In the genomic region with DNA sequence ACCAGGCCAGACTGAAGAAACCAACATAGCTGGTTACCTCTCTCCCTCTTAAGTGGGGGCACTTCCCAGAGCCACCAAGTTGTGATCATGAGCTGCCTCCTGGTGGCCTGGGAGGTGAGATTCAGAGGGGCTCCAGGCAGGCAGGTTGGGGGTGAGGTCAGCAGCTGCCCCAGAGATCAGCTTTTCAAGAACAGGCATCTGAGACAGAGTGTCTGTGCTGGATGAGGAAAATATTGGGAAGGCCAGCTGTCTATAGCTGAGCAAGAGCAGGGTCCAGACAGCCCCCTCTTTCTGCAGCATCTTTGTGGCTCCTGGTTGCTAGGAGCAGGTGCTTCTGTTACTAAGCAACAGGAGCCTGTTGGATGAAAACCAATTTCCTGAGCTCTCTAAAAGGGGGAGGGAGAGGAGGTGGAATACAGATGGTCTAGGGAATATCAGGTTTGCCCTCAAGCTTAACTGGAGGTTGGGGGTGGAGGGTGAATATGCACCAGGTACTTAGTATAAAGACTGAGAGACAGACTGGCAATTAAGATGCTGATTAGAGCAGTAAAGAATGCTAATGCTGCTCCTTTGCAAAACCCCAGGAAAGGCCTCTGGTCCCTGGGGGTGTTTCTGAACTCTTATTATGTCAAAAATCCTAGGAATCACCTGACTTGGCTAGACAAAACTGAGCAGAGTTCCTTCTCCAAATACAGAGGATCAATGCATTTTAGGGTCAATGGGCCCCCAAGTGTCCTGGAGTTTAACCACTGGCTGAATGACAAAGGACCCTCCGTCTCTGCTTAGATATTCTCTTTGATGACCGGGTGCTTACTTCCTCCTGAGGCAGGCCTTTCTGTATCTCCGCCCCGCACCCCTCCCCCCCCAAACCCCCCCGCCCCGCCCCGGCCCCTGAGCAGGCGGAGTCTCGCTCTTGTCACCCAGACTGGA, we compare ENCODE assay signal across 16 cellular contexts. TPM values are rescaled to one million over a fixed set of nuclear protein-coding genes. Genes with fewer than 3 reads are reported as not detected.
DNase-seq lines count a peak whose midpoint lies in the region; ATAC-seq, FAIRE-seq and TF ChIP-seq lines count a peak whose summit lies in the region.
"Had no signal": no experiment of that assay in that cellular context is flagged by ENCODE, and none has a peak within 500 bp of the region (broad histone marks: within the 10 kb centered on the region; RNA-seq: fewer than 3 reads in every experiment).

No MANE protein-coding gene starts in this region.

- no peak for FAIRE-seq in GM12878 (lab: Jason Lieb, UNC)
- FAIRE-seq: G401.6 had no signal

- H2BK120ac ChIP-seq in neuronal stem cell (ENCODE audit: low read depth, low read length), result no peak overlapping the region

- TF ChIP-seq RAD21 in GM12878 (IDR thresholded peaks at IDR 0.05; ENCODE audit: insufficient read depth, low read depth, low read length), result no peak

- no peak overlapping the region for H2BK12ac ChIP-seq in neuronal stem cell (ENCODE audit: low read length)

- no peaks in the 10 kb centered on the region for H3K36me3 ChIP-seq in GM12878 (ENCODE audit: control insufficient read depth in 2 of 2, insufficient read depth in 2 of 2, low read length in 1 of 2)
- H3K36me3 ChIP-seq in neuronal stem cell (replicated peaks in 1 of 2; ENCODE audit: control insufficient read depth in 2 of 2, insufficient read depth in 2 of 2, low read length in 2 of 2), result no peaks in the 10 kb centered on the region
- H3K36me3 ChIP-seq in gastrocnemius medialis, result no peaks in the 10 kb centered on the region
- H3K36me3 ChIP-seq: suprapubic skin had no signal

- BruUV-seq in GM12878 (replicated peaks; lab: Mats Ljungman, UMichigan), result no TSS peak

- no peaks in the 10 kb centered on the region; a peak in 1 of 4 replicates for H3K27me3 ChIP-seq in GM12878 (replicated peaks in 1 of 2; ENCODE audit: control insufficient read depth in 2 of 2, insufficient read depth in 2 of 2, low read length in 1 of 2)
- peaks cover 0 to 5% (median 0%) of the 10 kb centered on the region in 3 experiments for H3K27me3 ChIP-seq in neuronal stem cell (ENCODE audit: control insufficient read depth in 3 of 3, insufficient read depth in 3 of 3, low read depth in 1 of 3, low read length in 3 of 3)
- H3K27me3 ChIP-seq in gastrocnemius medialis, result no peaks in the 10 kb centered on the region
- H3K27me3 ChIP-seq: suprapubic skin had no signal

- H3K36me3 Mint-ChIP-seq in activated naive CD8-positive, alpha-beta T cell treated with anti-CD3 and anti-CD28 coated beads for 36 hours, result no peaks in the 10 kb centered on the region

- H3K79me2 ChIP-seq in GM12878 (ENCODE audit: control insufficient read depth, insufficient read depth, low read length), result no peaks in the 10 kb centered on the region

- no peak overlapping the region for H3K4me3 Mint-ChIP-seq in activated naive CD8-positive, alpha-beta T cell treated with anti-CD3 and anti-CD28 coated beads for 36 hours
- H3K4me3 Mint-ChIP-seq: T-helper 1 cell treated with Interleukin-12 subunit alpha and Interleukin-12 subunit beta and Interleukin-4 antibody, amounts not matched to agents 30 μg/mL and 1 μg/mL, for 36 hours had no signal

- H3K4me3 ChIP-seq in GM12878 (no peak overlapping the region), neuronal stem cell (ENCODE audit: low read length in 2 of 2) (no peak overlapping the region), gastrocnemius medialis (no peak overlapping the region)
- H3K4me3 ChIP-seq: dorsolateral prefrontal cortex, suprapubic skin had no signal

- H3K9me3 Mint-ChIP-seq in activated naive CD8-positive, alpha-beta T cell treated with anti-CD3 and anti-CD28 coated beads for 36 hours, result no peaks in the 10 kb centered on the region
- H3K9me3 Mint-ChIP-seq: T-helper 1 cell treated with Interleukin-12 subunit alpha and Interleukin-12 subunit beta and Interleukin-4 antibody, amounts not matched to agents 30 μg/mL and 1 μg/mL, for 36 hours had no signal

- CTCF ChIA-PET in GM12878 (lab: Yijun Ruan, JAX), result interaction anchor here (1.0 kb wide), 1 partner anchor 19 kb away, joined by 4 read pairs; no protein-coding TSS in a partner anchor

- H2BK5ac ChIP-seq in neuronal stem cell (ENCODE audit: low read length), result no peak overlapping the region

- WGBS in GM12878 (ENCODE audit: insufficient coverage, insufficient replicate concordance, low lambda C conversion rate, missing lambda C conversion rate), result 3% methylated on average over 6 of the region's 9 CpGs
- no CpG with 5 or more reads among the region's 9 CpGs for WGBS in neuronal stem cell (ENCODE audit: extremely low coverage in 2 of 2, insufficient read length in 2 of 2, insufficient replicate concordance in 1 of 2), 2 donors

- H4K20me1 ChIP-seq in GM12878 (ENCODE audit: control insufficient read depth, insufficient read depth), result no peaks in the 10 kb centered on the region

- no peak overlapping the region for H2AK5ac ChIP-seq in neuronal stem cell (ENCODE audit: low read depth, low read length)

- H3K4me1 ChIP-seq in GM12878 (ENCODE audit: control insufficient read depth, insufficient read depth, low read length), result no peaks in the 10 kb centered on the region
- peaks cover 0 to 14% of the 10 kb centered on the region in 2 donors for H3K4me1 ChIP-seq in neuronal stem cell (ENCODE audit: control insufficient read depth in 2 of 2, insufficient read depth in 1 of 2, low read depth in 1 of 2, low read length in 2 of 2)
- H3K4me1 ChIP-seq in gastrocnemius medialis, result no peaks in the 10 kb centered on the region
- H3K4me1 ChIP-seq: suprapubic skin had no signal

- TF ChIP-seq EP300 in GM12878 (IDR thresholded peaks at IDR 0.05; ENCODE audit: borderline replicate concordance in 1 of 2, control insufficient read depth in 1 of 2, low read depth in 2 of 2, low read length in 2 of 2), result no peak

- intact Hi-C loops in GM12878 (cut with micrococcal nuclease; ENCODE audit: unreplicated experiment), result no loop called here
- intact Hi-C loops in gastrocnemius medialis (cut with DNase I; ENCODE audit: low total_unique reads), result no loop called here

- POLR2A ChIA-PET in GM12878 (lab: Charles Lee), result interaction anchor here (0.6 kb wide), 1 partner anchor 220 kb away, joined by 5 read pairs; no protein-coding TSS in a partner anchor

- TF ChIP-seq CTCF in GM12878 (IDR thresholded peaks at IDR 0.05 in 2 of 3, conservative IDR thresholded peaks at IDR 0.05 in 1 of 3; ENCODE audit: control insufficient read depth in 2 of 3, extremely low read depth in 1 of 3, insufficient read depth in 1 of 3, low read depth in 3 of 3, low read length in 3 of 3) (no peak), gastrocnemius medialis (IDR thresholded peaks at IDR 0.05 in 4 of 5, conservative IDR thresholded peaks at IDR 0.05 in 1 of 5) (no peak)

- in situ Hi-C loops in GM12878 (cut with MboI), result no loop called here
- in situ Hi-C loops in gastrocnemius medialis (cut with MboI; ENCODE audit: low sequenced_read_pairs in 4 of 4), result no loop called here

- RAD21 ChIA-PET in GM12878 (lab: Charles Lee; ENCODE audit: unreplicated experiment), result interaction anchor here (1.4 kb wide), 1 partner anchor 76 kb away, joined by 3 read pairs; no protein-coding TSS in a partner anchor

- H3K27ac Mint-ChIP-seq in activated naive CD8-positive, alpha-beta T cell treated with anti-CD3 and anti-CD28 coated beads for 36 hours, result no peak overlapping the region
- H3K27ac Mint-ChIP-seq: T-helper 1 cell treated with Interleukin-12 subunit alpha and Interleukin-12 subunit beta and Interleukin-4 antibody, amounts not matched to agents 30 μg/mL and 1 μg/mL, for 36 hours had no signal

- DNase-seq in NCI-H345 (lab: John Stamatoyannopoulos, UW) (peak; percentile 25), NCI-H345 treated with DMSO at 0.1 percent for 48 hours (lab: John Stamatoyannopoulos, UW; ENCODE audit: unreplicated experiment) (no peak), NCI-H1105 treated with DMSO at 0.1 percent for 48 hours (lab: John Stamatoyannopoulos, UW) (peak; percentile 88), GM12878 (ENCODE audit: low read depth, low spot score) (no peak), neuronal stem cell (ENCODE audit: low spot score) (no peak), gastrocnemius medialis (no peak)
- DNase-seq in activated naive CD8-positive, alpha-beta T cell treated with anti-CD3 and anti-CD28 coated beads for 36 hours, result no peak
- no peak for DNase-seq in activated CD4-positive, CD25-positive, alpha-beta regulatory T cell treated with anti-CD3 and anti-CD28 coated beads, Interleukin-2, amount 50 U/mL, for 72 hours
- DNase-seq: dorsolateral prefrontal cortex, midbrain, NCI-H526 treated with DMSO at 0.1 percent for 48 hours had no signal

- SMC1A ChIA-PET in GM12878 (lab: Charles Lee; ENCODE audit: uncharacterized antibody, unreplicated experiment), result interaction anchor here (0.6 to 1.2 kb wide), 2 partner anchors 9 to 93 kb away, joined by 3 read pairs; no protein-coding TSS in a partner anchor

- TF ChIP-seq POLR2A in GM12878 (IDR thresholded peaks at IDR 0.05; ENCODE audit: low read depth, low read length) (no peak), gastrocnemius medialis (IDR thresholded peaks at IDR 0.05) (no peak)

- no peak overlapping the region for H4K91ac ChIP-seq in neuronal stem cell (ENCODE audit: low read depth, low read length, poor library complexity)

- H3K27ac ChIP-seq in GM12878 (ENCODE audit: control insufficient read depth, insufficient read depth), result no peak overlapping the region
- no peak overlapping the region for H3K27ac ChIP-seq in neuronal stem cell (replicated peaks; ENCODE audit: low read length)
- no peak overlapping the region for H3K27ac ChIP-seq in gastrocnemius medialis
- H3K27ac ChIP-seq: dorsolateral prefrontal cortex, suprapubic skin had no signal

- no peaks in the 10 kb centered on the region for H3K4me1 Mint-ChIP-seq in activated naive CD8-positive, alpha-beta T cell treated with anti-CD3 and anti-CD28 coated beads for 36 hours

- no peak overlapping the region for H2BK15ac ChIP-seq in neuronal stem cell (ENCODE audit: low read length)

- H3K18ac ChIP-seq in neuronal stem cell (ENCODE audit: low read length), result no peak overlapping the region

- no peak overlapping the region for H3K4ac ChIP-seq in neuronal stem cell (ENCODE audit: low read length)

- H3K4me2 ChIP-seq in GM12878 (ENCODE audit: control insufficient read depth, insufficient read depth) (no peak overlapping the region), neuronal stem cell (ENCODE audit: insufficient read depth, low read length, poor library complexity, severe bottlenecking) (no peak overlapping the region)

- H3K9me3 ChIP-seq in GM12878 (replicated peaks; ENCODE audit: control insufficient read depth, insufficient read depth, low read length) (no peaks in the 10 kb centered on the region), neuronal stem cell (replicated peaks in 1 of 2; ENCODE audit: control insufficient read depth in 2 of 2, insufficient read depth in 1 of 2, low read depth in 1 of 2, low read length in 2 of 2) (no peaks in the 10 kb centered on the region), gastrocnemius medialis (no peaks in the 10 kb centered on the region)
- H3K9me3 ChIP-seq: suprapubic skin had no signal

- H4K8ac ChIP-seq in neuronal stem cell (ENCODE audit: low read depth, low read length), result no peak overlapping the region

- no peak overlapping the region for H2AFZ ChIP-seq in GM12878 (ENCODE audit: control insufficient read depth, low read depth, low read length)
- peak overlapping the region; percentile 61 for H2AFZ ChIP-seq in neuronal stem cell (ENCODE audit: low read length)

- H3K9ac ChIP-seq in GM12878 (ENCODE audit: control insufficient read depth, insufficient read depth, low read length), result no peak overlapping the region
- no peak overlapping the region for H3K9ac ChIP-seq in neuronal stem cell (ENCODE audit: low read depth, low read length, poor library complexity)

- H3K23ac ChIP-seq in neuronal stem cell (ENCODE audit: low read depth, low read length, poor library complexity), result no peak overlapping the region

- no peaks in the 10 kb centered on the region for H3K27me3 Mint-ChIP-seq in activated naive CD8-positive, alpha-beta T cell treated with anti-CD3 and anti-CD28 coated beads for 36 hours

- H3K14ac ChIP-seq in neuronal stem cell (ENCODE audit: low read length), result no peak overlapping the region

- ATAC-seq in GM12878 (peak; percentile 41), gastrocnemius medialis (no peak)

- no peaks in the 10 kb centered on the region for H3K79me1 ChIP-seq in neuronal stem cell (ENCODE audit: low read depth, low read length)

RNA-seq across cellular contexts. Expression of a gene that starts 21.4 kb away (rescaled TPM):
- total RNA-seq in GM12878 (2013; cell fraction: nucleolus; rRNA removed), result not detected in 2 replicates
- total RNA-seq in GM12878 (2014; rRNA removed), result not detected in 2 replicates
- total RNA-seq in GM12878 (2014; rRNA removed; fragmentation: Illumina TruSeq; extraction: Trizol), result not detected in 2 replicates
- not detected in 2 replicates for total RNA-seq in GM12878 (2021)
- not detected for polyA plus RNA-seq in GM12878 (2011; ENCODE audit: low read depth)
- polyA plus RNA-seq in GM12878 (2011; rRNA removed), result not detected in 2 replicates
- polyA plus RNA-seq in GM12878 (2011; cell fraction: cytosol; rRNA removed), result not detected in 2 replicates
- not detected in 2 replicates for polyA plus RNA-seq in GM12878 (2011; cell fraction: nucleus; rRNA removed)
- not detected in 2 replicates for polyA plus RNA-seq in GM12878 (2012)
- not detected in 2 replicates for polyA plus RNA-seq in GM12878 (2014; fragmentation: Illumina TruSeq; extraction: Trizol)
- polyA plus RNA-seq in GM12878 (2014; fragmentation: Nextera tagmentation; extraction: Ambion mirVana), result not detected
- polyA plus RNA-seq in GM12878 (2014; rRNA removed), result not detected in 2 replicates
- polyA plus RNA-seq in GM12878 (2016; fragmentation: Nextera tagmentation; extraction: Ambion mirVana), result not detected
- not detected in 2 replicates for polyA minus RNA-seq in GM12878 (2011; rRNA and poly(A)+ RNA removed)
- not detected in 2 replicates for polyA minus RNA-seq in GM12878 (2011; cell fraction: cytosol; rRNA and poly(A)+ RNA removed)
- not detected in 2 replicates for polyA minus RNA-seq in GM12878 (2011; cell fraction: nucleus; rRNA and poly(A)+ RNA removed)
- polyA plus RNA-seq in neuronal stem cell (2013, experiment 1 of 2), result not detected
- polyA plus RNA-seq in neuronal stem cell (2013, experiment 2 of 2), result not detected
- not detected for total RNA-seq in activated naive CD8-positive, alpha-beta T cell treated with anti-CD3 and anti-CD28 coated beads for 36 hours
- total RNA-seq in gastrocnemius medialis, result not detected
- total RNA-seq: dorsolateral prefrontal cortex, glomerular endothelial cell, renal cortical epithelial cell, suprapubic skin had no signal

Comparison
In these comparisons a context has a peak if more than half of its experiments do, and no peak if none do; other contexts are left out.
1. DNase-seq: peak in NCI-H345 (single experiment) and NCI-H1105 treated with DMSO at 0.1 percent for 48 hours (single experiment); none in NCI-H345 treated with DMSO at 0.1 percent for 48 hours (single experiment), GM12878 (single experiment), neuronal stem cell (single experiment), activated naive CD8-positive, alpha-beta T cell treated with anti-CD3 and anti-CD28 coated beads for 36 hours (single experiment), gastrocnemius medialis (0 of 2) and activated CD4-positive, CD25-positive, alpha-beta regulatory T cell treated with anti-CD3 and anti-CD28 coated beads, Interleukin-2, amount 50 U/mL, for 72 hours (single experiment).